In genomic region chr4:81594495-81595169, GRCh38 we compare ENCODE assay signal across 27 cellular contexts.
A peak's percentile ranks its signal among the peaks of the same experiment; 100 is the strongest.
DNase-seq lines count a peak whose midpoint lies in the region; ATAC-seq and TF ChIP-seq lines count a peak whose summit lies in the region.
"Had no signal": no experiment of that assay in that cellular context is flagged by ENCODE, and none has a peak within 500 bp of the region (broad histone marks: within the 10 kb centered on the region; RNA-seq: fewer than 3 reads in every experiment).

No MANE protein-coding gene starts in this region.

- H3K27ac ChIP-seq in KMS-11 (no peak overlapping the region), RWPE1 (no peak overlapping the region), left lung (no peak overlapping the region)
- H3K27ac ChIP-seq: BLaER1, left ventricle myocardium inferior, right atrium auricular region, stomach, thyroid gland, uterus had no signal

- no peaks in the 10 kb centered on the region for H4K20me1 ChIP-seq in KMS-11 (ENCODE audit: insufficient read depth)
- H4K20me1 ChIP-seq: BLaER1 had no signal

- H3K4me1 Mint-ChIP-seq in stimulated activated memory B cell treated with anti-CD40 and anti-IgM and Interleukin-4, amounts not matched to agents 10 μg/mL and 1 μg/mL and 100 μg/mL, for 72 hours, result peaks cover 15% of the 10 kb centered on the region

- no peaks in the 10 kb centered on the region for H3K36me3 Mint-ChIP-seq in stimulated activated memory B cell treated with anti-CD40 and anti-IgM and Interleukin-4, amounts not matched to agents 10 μg/mL and 1 μg/mL and 100 μg/mL, for 72 hours

- no peaks in the 10 kb centered on the region for H3K9me3 Mint-ChIP-seq in stimulated activated memory B cell treated with anti-CD40 and anti-IgM and Interleukin-4, amounts not matched to agents 10 μg/mL and 1 μg/mL and 100 μg/mL, for 72 hours
- H3K9me3 Mint-ChIP-seq: effector memory CD8-positive, alpha-beta T cell; H9 had no signal

- no peak overlapping the region for H3K4me3 Mint-ChIP-seq in stimulated activated memory B cell treated with anti-CD40 and anti-IgM and Interleukin-4, amounts not matched to agents 10 μg/mL and 1 μg/mL and 100 μg/mL, for 72 hours
- H3K4me3 Mint-ChIP-seq: effector memory CD8-positive, alpha-beta T cell; H9 had no signal

- no peak for ATAC-seq in stimulated activated memory B cell treated with anti-CD40 and anti-IgM and Interleukin-4, amounts not matched to agents 10 μg/mL and 1 μg/mL and 100 μg/mL, for 72 hours
- ATAC-seq in left lung, result no peak
- ATAC-seq: effector memory CD8-positive, alpha-beta T cell; HepG2 had no signal

- H3K27ac Mint-ChIP-seq in stimulated activated memory B cell treated with anti-CD40 and anti-IgM and Interleukin-4, amounts not matched to agents 10 μg/mL and 1 μg/mL and 100 μg/mL, for 72 hours, result peak overlapping the region; percentile 47
- H3K27ac Mint-ChIP-seq: effector memory CD8-positive, alpha-beta T cell; H9 had no signal

- H3K4me3 ChIP-seq in KMS-11 (IDR thresholded peaks at IDR 0.05; ENCODE audit: insufficient read depth, low read depth, low read length) (no peak overlapping the region), left lung (no peak overlapping the region)
- H3K4me3 ChIP-seq: BLaER1, left ventricle myocardium inferior, right atrium auricular region, stomach, thyroid gland, uterus had no signal

- H3K36me3 ChIP-seq in KMS-11 (ENCODE audit: insufficient read depth), result no peaks in the 10 kb centered on the region
- no peaks in the 10 kb centered on the region for H3K36me3 ChIP-seq in left lung
- H3K36me3 ChIP-seq: BLaER1, left ventricle myocardium inferior, right atrium auricular region, stomach, thyroid gland, uterus had no signal

- intact Hi-C loops in left lung (cut with DNase I), result no loop called here

- POLR2A ChIA-PET in RWPE1 (lab: Yijun Ruan, JAX; ENCODE audit: low non-redundant PET), result no interaction called here

- no peaks in the 10 kb centered on the region for H3K27me3 Mint-ChIP-seq in stimulated activated memory B cell treated with anti-CD40 and anti-IgM and Interleukin-4, amounts not matched to agents 10 μg/mL and 1 μg/mL and 100 μg/mL, for 72 hours

- H3K27me3 ChIP-seq in KMS-11 (ENCODE audit: insufficient read depth, low read depth) (no peaks in the 10 kb centered on the region), left lung (no peaks in the 10 kb centered on the region)
- H3K27me3 ChIP-seq: BLaER1, right atrium auricular region, stomach, thyroid gland, uterus had no signal

- H3K4me1 ChIP-seq in KMS-11 (ENCODE audit: low read depth, poor library complexity, severe bottlenecking) (peaks cover 30% of the 10 kb centered on the region), left lung (no peaks in the 10 kb centered on the region)
- H3K4me1 ChIP-seq: BLaER1, thyroid gland, uterus had no signal

- H3K9me3 ChIP-seq in left lung, result no peaks in the 10 kb centered on the region
- H3K9me3 ChIP-seq: thyroid gland, uterus had no signal

- CTCF ChIA-PET in RWPE1 (lab: Yijun Ruan, JAX), result no interaction called here

- H2AFZ ChIP-seq in KMS-11 (ENCODE audit: low read depth), result no peak overlapping the region

- TF ChIP-seq CTCF in KMS-11 (conservative IDR thresholded peaks at IDR 0.05; ENCODE audit: low read depth, low read length) (no peak), RWPE1 (conservative IDR thresholded peaks at IDR 0.05; ENCODE audit: low read depth) (no peak), left lung (IDR thresholded peaks at IDR 0.05) (no peak)

- H3K79me2 ChIP-seq in KMS-11 (ENCODE audit: insufficient read depth, low read depth), result no peaks in the 10 kb centered on the region

- H3K4me2 ChIP-seq in KMS-11, result peak overlapping the region; percentile 40; the same call in 1 of the 2 replicates
- H3K4me2 ChIP-seq: BLaER1 had no signal

- H3K9ac ChIP-seq in KMS-11, result no peak overlapping the region
- H3K9ac ChIP-seq: BLaER1 had no signal

- DNase-seq in NOMO-1 treated with dmso at 0.1 percent for 144 hours (lab: John Stamatoyannopoulos, UW; ENCODE audit: unreplicated experiment) (peak; percentile 27), kidney glomerular epithelial cell (lab: John Stamatoyannopoulos, UW) (peak; percentile 43), RWPE1 (ENCODE audit: low spot score) (no peak), left lung (no peak), NCI-H187 (lab: John Stamatoyannopoulos, UW) (no peak)
- DNase-seq: activated CD4-positive, alpha-beta T cell treated with anti-CD3 and anti-CD28 coated beads, Interleukin-2, amount 50 U/mL, for 4 hours; activated T-cell treated with anti-CD3 and anti-CD28 coated beads, Interleukin-2, amount 50 U/mL, for 48 hours; cortex of kidney; effector memory CD8-positive, alpha-beta T cell; H9; Kasumi-1; left ventricle myocardium inferior; mesendoderm; MV-4-11; NCI-H1436; NCI-H446 treated with DMSO at 0.1 percent for 48 hours; SIG-M5; stimulated activated CD8-positive, alpha-beta memory T cell treated with anti-CD3 and anti-CD28 coated beads, Interleukin-4, amount 100 ng/mL, for 48 hours; stomach; T-helper 9 cell; thyroid gland; uterus had no signal

Comparison
In these comparisons a context has a peak if more than half of its experiments do, and no peak if none do; other contexts are left out.
1. DNase-seq: peak in NOMO-1 treated with dmso at 0.1 percent for 144 hours (single experiment) and kidney glomerular epithelial cell (single experiment); none in RWPE1 (single experiment), left lung (0 of 2) and NCI-H187 (0 of 2).